29 cellular contexts compared by ENCODE assay signal in the genomic region with DNA sequence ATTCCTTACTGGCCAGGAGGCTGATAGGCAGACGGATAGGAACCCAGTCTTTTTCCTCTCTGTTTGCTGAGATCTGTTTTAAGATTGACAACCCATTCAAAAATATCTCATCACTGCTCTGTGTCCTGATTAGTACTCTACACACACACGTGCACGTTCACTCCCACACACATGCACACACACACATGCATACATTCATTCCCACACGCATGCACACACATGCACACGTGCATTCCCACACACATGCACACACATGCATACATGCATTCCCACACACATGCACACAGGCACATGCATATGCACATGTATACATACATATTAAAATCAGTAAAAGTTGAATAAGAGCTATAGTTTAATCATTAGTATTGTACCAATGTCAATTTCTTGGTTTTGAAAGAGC.
"Had no signal": no experiment of that assay in that cellular context is flagged by ENCODE, and none has a peak within 500 bp of the region (broad histone marks: within the 10 kb centered on the region; RNA-seq: fewer than 3 reads in every experiment).

No MANE protein-coding gene starts in this region.

- H3K27ac ChIP-seq: brain microvascular endothelial cell, epithelial cell of prostate had no signal

- H3K36me3 ChIP-seq: brain microvascular endothelial cell had no signal

- DNase-seq: activated CD4-positive, alpha-beta memory T cell treated with anti-CD3 and anti-CD28 coated beads, Interleukin-2, amount 10 ng/mL, durations not matched to agents 7 days and 5 days; activated CD4-positive, alpha-beta T cell treated with anti-CD3 and anti-CD28 coated beads for 36 hours; activated CD4-positive, alpha-beta T cell treated with anti-CD3 and anti-CD28 coated beads, Interleukin-2, amount 10 ng/mL, durations not matched to agents 7 days and 5 days; activated CD4-positive, alpha-beta T cell treated with anti-CD3 and anti-CD28 coated beads, Interleukin-2, amount 50 U/mL, for 4 hours; activated CD4-positive, CD25-positive, alpha-beta regulatory T cell; activated CD4-positive, CD25-positive, alpha-beta regulatory T cell treated with anti-CD3 and anti-CD28 coated beads, Interleukin-2, amount 50 U/mL, for 72 hours; activated CD8-positive, alpha-beta memory T cell treated with anti-CD3 and anti-CD28 coated beads, Interleukin-2, amount 50 U/mL, for 4 hours; activated gamma-delta T cell; activated naive CD4-positive, alpha-beta T cell; activated naive CD4-positive, alpha-beta T cell treated with anti-CD3 and anti-CD28 coated beads, Interleukin-2, amount 10 ng/mL, durations not matched to agents 7 days and 5 days; activated naive CD8-positive, alpha-beta T cell treated with anti-CD3 and anti-CD28 coated beads, Interleukin-2, amount 10 ng/mL, durations not matched to agents 7 days and 5 days; activated T-cell treated with anti-CD3 and anti-CD28 coated beads, Interleukin-2, amount 50 U/mL, for 1 hour; activated T-cell treated with anti-CD3 and anti-CD28 coated beads, Interleukin-2, amount 50 U/mL, for 48 hours; amniotic stem cell; anterior cingulate cortex; brain microvascular endothelial cell; caudate nucleus; cortex of kidney; dermis blood vessel endothelial cell; effector CD4-positive, alpha-beta T cell; effector memory CD8-positive, alpha-beta T cell; foreskin fibroblast; T-helper 2 cell had no signal

- H3K27ac Mint-ChIP-seq: activated CD4-positive, alpha-beta memory T cell treated with anti-CD3 and anti-CD28 coated beads, Interleukin-2, amount 10 ng/mL, durations not matched to agents 7 days and 5 days; activated CD4-positive, alpha-beta T cell treated with anti-CD3 and anti-CD28 coated beads for 36 hours; activated CD4-positive, alpha-beta T cell treated with anti-CD3 and anti-CD28 coated beads, Interleukin-2, amount 10 ng/mL, durations not matched to agents 7 days and 5 days; activated naive CD4-positive, alpha-beta T cell treated with anti-CD3 and anti-CD28 coated beads, Interleukin-2, amount 10 ng/mL, durations not matched to agents 7 days and 5 days; activated naive CD4-positive, alpha-beta T cell treated with anti-CD3 and anti-CD28 coated beads, Interleukin-2, amount 50 U/mL, for 72 hours; activated naive CD8-positive, alpha-beta T cell treated with anti-CD3 and anti-CD28 coated beads, Interleukin-2, amount 10 ng/mL, durations not matched to agents 7 days and 5 days; activated T-helper 1 cell treated with anti-CD3 and anti-CD28 coated beads, Interleukin-12 subunit alpha, Interleukin-12 subunit beta, Interleukin-2, Interleukin-4 antibody, amounts not matched to agents 30 ng/mL and 10 ng/mL and 1 ng/mL, durations not matched to agents 14 hours and 24 hours and 36 hours; effector memory CD8-positive, alpha-beta T cell had no signal

- H3K4me1 Mint-ChIP-seq: activated CD4-positive, alpha-beta memory T cell treated with anti-CD3 and anti-CD28 coated beads, Interleukin-2, amount 10 ng/mL, durations not matched to agents 7 days and 5 days; activated CD4-positive, alpha-beta T cell treated with anti-CD3 and anti-CD28 coated beads for 36 hours; activated CD4-positive, alpha-beta T cell treated with anti-CD3 and anti-CD28 coated beads, Interleukin-2, amount 10 ng/mL, durations not matched to agents 7 days and 5 days; activated naive CD4-positive, alpha-beta T cell treated with anti-CD3 and anti-CD28 coated beads, Interleukin-2, amount 10 ng/mL, durations not matched to agents 7 days and 5 days; activated naive CD8-positive, alpha-beta T cell treated with anti-CD3 and anti-CD28 coated beads, Interleukin-2, amount 10 ng/mL, durations not matched to agents 7 days and 5 days had no signal

- H3K4me3 Mint-ChIP-seq: activated CD4-positive, alpha-beta memory T cell treated with anti-CD3 and anti-CD28 coated beads, Interleukin-2, amount 10 ng/mL, durations not matched to agents 7 days and 5 days; activated CD4-positive, alpha-beta T cell treated with anti-CD3 and anti-CD28 coated beads for 36 hours; activated CD4-positive, alpha-beta T cell treated with anti-CD3 and anti-CD28 coated beads, Interleukin-2, amount 10 ng/mL, durations not matched to agents 7 days and 5 days; activated naive CD4-positive, alpha-beta T cell treated with anti-CD3 and anti-CD28 coated beads, Interleukin-2, amount 10 ng/mL, durations not matched to agents 7 days and 5 days; activated naive CD8-positive, alpha-beta T cell treated with anti-CD3 and anti-CD28 coated beads, Interleukin-2, amount 10 ng/mL, durations not matched to agents 7 days and 5 days; activated T-helper 1 cell treated with anti-CD3 and anti-CD28 coated beads, Interleukin-12 subunit alpha, Interleukin-12 subunit beta, Interleukin-2, Interleukin-4 antibody, amounts not matched to agents 30 ng/mL and 10 ng/mL and 1 ng/mL, durations not matched to agents 14 hours and 24 hours and 36 hours; effector memory CD8-positive, alpha-beta T cell had no signal

- ATAC-seq: activated CD4-positive, alpha-beta T cell treated with anti-CD3 and anti-CD28 coated beads for 36 hours; activated naive CD4-positive, alpha-beta T cell treated with anti-CD3 and anti-CD28 coated beads, Interleukin-2, amount 50 U/mL, for 72 hours; effector memory CD8-positive, alpha-beta T cell had no signal

- H3K27me3 Mint-ChIP-seq: activated CD4-positive, alpha-beta T cell treated with anti-CD3 and anti-CD28 coated beads, Interleukin-2, amount 10 ng/mL, durations not matched to agents 7 days and 5 days had no signal

- H3K27me3 ChIP-seq: brain microvascular endothelial cell had no signal

- H3K9me3 Mint-ChIP-seq: activated CD4-positive, alpha-beta memory T cell treated with anti-CD3 and anti-CD28 coated beads, Interleukin-2, amount 10 ng/mL, durations not matched to agents 7 days and 5 days; activated CD4-positive, alpha-beta T cell treated with anti-CD3 and anti-CD28 coated beads, Interleukin-2, amount 10 ng/mL, durations not matched to agents 7 days and 5 days; activated naive CD4-positive, alpha-beta T cell treated with anti-CD3 and anti-CD28 coated beads, Interleukin-2, amount 10 ng/mL, durations not matched to agents 7 days and 5 days; activated naive CD4-positive, alpha-beta T cell treated with anti-CD3 and anti-CD28 coated beads, Interleukin-2, amount 50 U/mL, for 72 hours; activated naive CD8-positive, alpha-beta T cell treated with anti-CD3 and anti-CD28 coated beads, Interleukin-2, amount 10 ng/mL, durations not matched to agents 7 days and 5 days; activated T-helper 1 cell treated with anti-CD3 and anti-CD28 coated beads, Interleukin-12 subunit alpha, Interleukin-12 subunit beta, Interleukin-2, Interleukin-4 antibody, amounts not matched to agents 30 ng/mL and 10 ng/mL and 1 ng/mL, durations not matched to agents 14 hours and 24 hours and 36 hours; effector memory CD8-positive, alpha-beta T cell had no signal

- FAIRE-seq: astrocyte, colon, frontal cortex had no signal

- H3K36me3 Mint-ChIP-seq: activated naive CD4-positive, alpha-beta T cell treated with anti-CD3 and anti-CD28 coated beads, Interleukin-2, amount 10 ng/mL, durations not matched to agents 7 days and 5 days; activated naive CD4-positive, alpha-beta T cell treated with anti-CD3 and anti-CD28 coated beads, Interleukin-2, amount 50 U/mL, for 72 hours; activated naive CD8-positive, alpha-beta T cell treated with anti-CD3 and anti-CD28 coated beads, Interleukin-2, amount 10 ng/mL, durations not matched to agents 7 days and 5 days had no signal
